In the genomic region with DNA sequence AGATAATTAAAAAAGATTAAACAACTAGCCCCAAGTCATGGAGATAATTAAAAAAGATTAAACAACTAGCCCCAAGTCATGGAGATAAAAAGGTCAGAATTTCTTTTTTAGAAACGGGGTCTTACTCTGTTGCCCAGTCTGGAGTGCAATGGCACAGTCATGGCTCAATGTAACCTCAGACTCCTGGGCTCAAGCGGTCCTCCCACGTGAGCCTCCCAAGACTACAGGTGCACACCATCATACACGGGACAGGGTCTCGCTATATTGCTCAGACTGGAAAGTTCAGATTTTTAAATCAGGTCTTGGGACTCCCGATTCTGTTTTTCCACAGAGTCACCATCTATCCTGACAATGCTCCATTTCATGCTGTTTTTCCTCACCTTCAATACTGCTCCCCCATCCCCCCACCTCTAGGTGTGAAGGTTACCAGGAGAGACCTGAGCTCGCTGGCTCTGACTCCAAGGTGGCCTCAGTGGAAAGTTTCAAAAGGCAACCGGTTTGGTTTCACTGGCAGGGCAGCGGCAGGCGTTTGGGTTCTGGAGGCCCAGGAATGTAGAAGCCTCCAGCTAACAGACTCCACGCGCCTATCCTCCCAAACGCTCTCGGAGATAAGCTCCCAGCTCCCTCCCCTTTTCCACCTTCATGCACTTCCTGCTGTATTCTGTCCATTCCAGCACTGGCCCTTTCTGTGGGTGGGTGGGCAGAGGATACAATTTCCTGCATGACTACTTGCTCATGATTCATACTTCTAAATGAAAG, we compare ENCODE assay signal across 14 cellular contexts. TPM values are rescaled to one million over a fixed set of nuclear protein-coding genes. Genes with fewer than 3 reads are reported as not detected.
DNase-seq lines count a peak whose midpoint lies in the region; ATAC-seq, FAIRE-seq and TF ChIP-seq lines count a peak whose summit lies in the region.
"Had no signal": no experiment of that assay in that cellular context is flagged by ENCODE, and none has a peak within 500 bp of the region (broad histone marks: within the 10 kb centered on the region; RNA-seq: fewer than 3 reads in every experiment).

No MANE protein-coding gene starts in this region.

- H3K9me2 ChIP-seq in PC-3 (replicated peaks; ENCODE audit: low read length) = no peaks in the 10 kb centered on the region

- BruUV-seq in Caco-2 (replicated peaks; lab: Mats Ljungman, UMichigan) (no TSS peak), PC-3 (replicated peaks; lab: Mats Ljungman, UMichigan) (no TSS peak)

- intact Hi-C loops in Caco-2 (cut with micrococcal nuclease; ENCODE audit: unreplicated experiment) (no loop called here), PC-3 (cut with micrococcal nuclease) (loop anchor here (5.0 kb wide), 1 partner anchor 80 kb away; no protein-coding TSS in a partner anchor), CD14-positive monocyte (cut with micrococcal nuclease) (no loop called here)

- H3K27ac Mint-ChIP-seq in Caco-2 (ENCODE audit: unreplicated experiment) = peak overlapping the region; percentile 19
- H3K27ac Mint-ChIP-seq in CD14-positive monocyte = no peak overlapping the region
- H3K27ac Mint-ChIP-seq: activated naive CD8-positive, alpha-beta T cell treated with anti-CD3 and anti-CD28 coated beads, Interleukin-2, amount 50 U/mL, for 24 hours had no signal

- in situ Hi-C loops in GM13976 (cut with MboI; ENCODE audit: low sequenced_read_pairs, unreplicated experiment) = no loop called here

- H3K9me3 ChIP-seq in Caco-2 = no peaks in the 10 kb centered on the region
- no peaks in the 10 kb centered on the region for H3K9me3 ChIP-seq in PC-3 (ENCODE audit: low read length)
- no peaks in the 10 kb centered on the region for H3K9me3 ChIP-seq in osteoblast (ENCODE audit: low read depth, low read length)
- H3K9me3 ChIP-seq: ovary had no signal

- no peaks in the 10 kb centered on the region for H3K36me3 Mint-ChIP-seq in Caco-2 (ENCODE audit: insufficient read depth, unreplicated experiment)
- H3K36me3 Mint-ChIP-seq in CD14-positive monocyte = peaks cover 0 to 2% of the 10 kb centered on the region in 2 donors

- H3F3A ChIP-seq in PC-3 (ENCODE audit: low read length, unreplicated experiment) = no peaks in the 10 kb centered on the region

- H3K36me3 ChIP-seq in Caco-2 (ENCODE audit: control insufficient read depth, insufficient read depth, low read length) (no peaks in the 10 kb centered on the region), PC-3 (ENCODE audit: low read depth, low read length) (no peaks in the 10 kb centered on the region), osteoblast (ENCODE audit: insufficient read depth, low read length) (no peaks in the 10 kb centered on the region)
- H3K36me3 ChIP-seq: ovary had no signal

- CTCF ChIA-PET in Caco-2 (lab: Charles Lee) (interaction anchor here (0.6 to 2.2 kb wide), 3 partner anchors 12 to 54 kb away, joined by 5 to 16 read pairs (median 6); partner anchors contain the start of gene ANKRD39), PC-3 (lab: Charles Lee) (no interaction called here)

- peak; percentile 63 to 76 for DNase-seq in Caco-2
- DNase-seq in PC-3 = peak; percentile 40
- peak; percentile 53 for DNase-seq in fibroblast of pulmonary artery (ENCODE audit: low read depth)
- peak; percentile 81 for DNase-seq in osteoblast (ENCODE audit: insufficient read length, low spot score, missing footprints)
- DNase-seq in CD14-positive monocyte (ENCODE audit: low spot score) = no peak
- DNase-seq in GM13976 (ENCODE audit: low spot score) = no peak
- DNase-seq in frontal cortex (ENCODE audit: low spot score in 2 of 2) = no peak
- DNase-seq: activated naive CD8-positive, alpha-beta T cell treated with anti-CD3 and anti-CD28 coated beads, Interleukin-2, amount 50 U/mL, for 24 hours; foreskin melanocyte; NCI-H187 treated with DMSO at 0.1 percent for 48 hours; stimulated activated naive CD4-positive, alpha-beta T cell had no signal

- no peak overlapping the region for H3K4me3 Mint-ChIP-seq in Caco-2 (ENCODE audit: unreplicated experiment)
- peak overlapping the region in 1 of 2 donors; percentile 80 for H3K4me3 Mint-ChIP-seq in CD14-positive monocyte
- H3K4me3 Mint-ChIP-seq: activated naive CD8-positive, alpha-beta T cell treated with anti-CD3 and anti-CD28 coated beads, Interleukin-2, amount 50 U/mL, for 24 hours had no signal

- H3K27me3 Mint-ChIP-seq in Caco-2 (ENCODE audit: insufficient read depth, unreplicated experiment) = no peaks in the 10 kb centered on the region
- peaks cover 55 to 96% (median 71%) of the 10 kb centered on the region in 3 donors for H3K27me3 Mint-ChIP-seq in CD14-positive monocyte (ENCODE audit: low read depth in 3 of 3)

- H3K9ac ChIP-seq in PC-3 (ENCODE audit: low read length) = no peak overlapping the region

- H3K4me1 ChIP-seq in Caco-2 = peaks cover 16% of the 10 kb centered on the region
- H3K4me1 ChIP-seq in PC-3 (ENCODE audit: insufficient read depth, low read length) = peaks cover 50% of the 10 kb centered on the region
- peaks cover 50% of the 10 kb centered on the region for H3K4me1 ChIP-seq in osteoblast (ENCODE audit: insufficient read depth, low read length)

- POLR2A ChIA-PET in Caco-2 (lab: Charles Lee) (interaction anchor here (0.8 kb wide), 1 partner anchor 15 kb away, joined by 3 read pairs; the partner anchor contains the start of gene ANKRD39), PC-3 (lab: Charles Lee; ENCODE audit: unreplicated experiment) (interaction anchor here (0.6 kb wide), 1 partner anchor 16 kb away, joined by 3 read pairs; no protein-coding TSS in a partner anchor)

- H3K27ac ChIP-seq in PC-3 (ENCODE audit: low read length) (no peak overlapping the region), osteoblast (ENCODE audit: low read depth, low read length) (no peak overlapping the region)
- H3K27ac ChIP-seq: ovary, VCaP had no signal

- TF ChIP-seq CTCF in Caco-2 (IDR thresholded peaks at IDR 0.05; ENCODE audit: insufficient read depth in 1 of 2, low read depth in 1 of 2, low read length in 1 of 2, severe bottlenecking in 1 of 2, unreplicated experiment in 1 of 2) (no peak), PC-3 (conservative IDR thresholded peaks at IDR 0.05; ENCODE audit: low read depth, low read length) (no peak), fibroblast of pulmonary artery (IDR thresholded peaks at IDR 0.05; ENCODE audit: low read length, missing control alignments) (no peak), osteoblast (IDR thresholded peaks at IDR 0.05; ENCODE audit: extremely low read depth, low read depth, low read length) (no peak), CD14-positive monocyte (IDR thresholded peaks at IDR 0.05) (no peak), GM13976 (IDR thresholded peaks at IDR 0.05; ENCODE audit: borderline replicate concordance, control extremely low read depth, extremely low read depth, insufficient read depth, missing control alignments) (no peak)

- no peaks in the 10 kb centered on the region for H3K9me3 Mint-ChIP-seq in Caco-2 (ENCODE audit: unreplicated experiment)
- H3K9me3 Mint-ChIP-seq in CD14-positive monocyte = peaks cover 0 to 17% (median 0%) of the 10 kb centered on the region in 7 donors
- H3K9me3 Mint-ChIP-seq: activated naive CD8-positive, alpha-beta T cell treated with anti-CD3 and anti-CD28 coated beads, Interleukin-2, amount 50 U/mL, for 24 hours had no signal

- no peaks in the 10 kb centered on the region for H3K4me1 Mint-ChIP-seq in Caco-2 (ENCODE audit: low read depth, unreplicated experiment)
- peaks cover 41% of the 10 kb centered on the region for H3K4me1 Mint-ChIP-seq in CD14-positive monocyte

- H4K20me1 ChIP-seq in PC-3 (ENCODE audit: low read length) (no peaks in the 10 kb centered on the region), osteoblast (ENCODE audit: insufficient read depth, low read length) (peaks cover 5% of the 10 kb centered on the region)

- H3K27me3 ChIP-seq in Caco-2 (replicated peaks; ENCODE audit: control insufficient read depth, insufficient read depth, low read length) = no peaks in the 10 kb centered on the region
- H3K27me3 ChIP-seq in PC-3 (ENCODE audit: low read length) = no peaks in the 10 kb centered on the region
- no peaks in the 10 kb centered on the region for H3K27me3 ChIP-seq in osteoblast (ENCODE audit: insufficient read depth, low read length)
- H3K27me3 ChIP-seq: ovary had no signal

- no peak overlapping the region for H3K4me2 ChIP-seq in PC-3 (ENCODE audit: low read length)
- H3K4me2 ChIP-seq in osteoblast (ENCODE audit: insufficient read depth, low read length) = peak overlapping the region; percentile 2

- ATAC-seq in PC-3 = no peak
- ATAC-seq in GM18909 (IDR thresholded peaks at IDR 0.05; ENCODE audit: poor library complexity, unreplicated experiment) = no peak
- ATAC-seq: activated naive CD8-positive, alpha-beta T cell treated with anti-CD3 and anti-CD28 coated beads, Interleukin-2, amount 50 U/mL, for 24 hours had no signal

- peaks cover 14% of the 10 kb centered on the region for H3K79me2 ChIP-seq in PC-3 (ENCODE audit: low read length)
- H3K79me2 ChIP-seq in osteoblast (ENCODE audit: insufficient read depth, low read length) = peaks cover 10% of the 10 kb centered on the region

- FAIRE-seq in frontal cortex (lab: Jason Lieb, UNC) = no peak

- no peak overlapping the region for H3K4me3 ChIP-seq in Caco-2 (ENCODE audit: low read depth, low read length)
- no peak overlapping the region for H3K4me3 ChIP-seq in PC-3 (ENCODE audit: low read length)
- H3K4me3 ChIP-seq in fibroblast of pulmonary artery (replicated peaks; ENCODE audit: low read depth, low read length) = no peak overlapping the region
- no peak overlapping the region for H3K4me3 ChIP-seq in osteoblast (ENCODE audit: insufficient read depth, low read length)
- H3K4me3 ChIP-seq: ovary had no signal

- H2AFZ ChIP-seq in PC-3 (ENCODE audit: low read length) (no peak overlapping the region), osteoblast (ENCODE audit: low read length) (no peak overlapping the region)

RNA-seq across cellular contexts. Expression of gene SEMA4C, which starts 2.9 kb away (rescaled TPM):
- 29.9 and 31.4 TPM in 2 replicates for total RNA-seq in Caco-2 (2022)
- 20.6 and 29.8 TPM in 2 replicates for total RNA-seq in PC-3 (2014; rRNA removed)
- total RNA-seq in osteoblast = 28.0 and 29.7 TPM in 2 replicates
- under 1 TPM; 0.08 to 0.21 TPM for polyA plus RNA-seq in CD14-positive monocyte
- total RNA-seq in frontal cortex = 52.6 TPM

RNA-seq across cellular contexts. Expression of gene ANKRD39, which starts 15.0 kb away (rescaled TPM):
- total RNA-seq in Caco-2 (2022) = 19.3 and 21.6 TPM in 2 replicates
- 24.5 and 29.4 TPM in 2 replicates for total RNA-seq in PC-3 (2014; rRNA removed)
- 5.1 and 5.9 TPM in 2 replicates for total RNA-seq in osteoblast
- polyA plus RNA-seq in CD14-positive monocyte = 1 to 10 TPM; 9.0 to 9.7 TPM
- 5.7 TPM for total RNA-seq in frontal cortex

RNA-seq across cellular contexts. Expression of gene ANKRD23, which starts 28.9 kb away (rescaled TPM):
- total RNA-seq in Caco-2 (2022) (2.5 and 7.4 TPM in 2 replicates), PC-3 (2014; rRNA removed) (4.0 and 8.2 TPM in 2 replicates), osteoblast (1.8 and 2.1 TPM in 2 replicates), frontal cortex (4.1 TPM)
- polyA plus RNA-seq in CD14-positive monocyte = not detected

RNA-seq across cellular contexts. Expression of gene CNNM3, which starts 56.7 kb away (rescaled TPM):
- total RNA-seq in Caco-2 (2022) (62.5 and 69.1 TPM in 2 replicates), PC-3 (2014; rRNA removed) (9.0 and 12.3 TPM in 2 replicates), osteoblast (8.7 and 8.8 TPM in 2 replicates), frontal cortex (11.8 TPM)
- polyA plus RNA-seq in CD14-positive monocyte = 1 to 10 TPM; 1.2 to 4.9 TPM

Comparison
In these comparisons a context has a peak if more than half of its experiments do, and no peak if none do; other contexts are left out.
1. DNase-seq: peak in Caco-2 (2 of 2), PC-3 (single experiment), fibroblast of pulmonary artery (single experiment) and osteoblast (single experiment); none in CD14-positive monocyte (single experiment), GM13976 (single experiment) and frontal cortex (0 of 2).